In the genomic region with DNA sequence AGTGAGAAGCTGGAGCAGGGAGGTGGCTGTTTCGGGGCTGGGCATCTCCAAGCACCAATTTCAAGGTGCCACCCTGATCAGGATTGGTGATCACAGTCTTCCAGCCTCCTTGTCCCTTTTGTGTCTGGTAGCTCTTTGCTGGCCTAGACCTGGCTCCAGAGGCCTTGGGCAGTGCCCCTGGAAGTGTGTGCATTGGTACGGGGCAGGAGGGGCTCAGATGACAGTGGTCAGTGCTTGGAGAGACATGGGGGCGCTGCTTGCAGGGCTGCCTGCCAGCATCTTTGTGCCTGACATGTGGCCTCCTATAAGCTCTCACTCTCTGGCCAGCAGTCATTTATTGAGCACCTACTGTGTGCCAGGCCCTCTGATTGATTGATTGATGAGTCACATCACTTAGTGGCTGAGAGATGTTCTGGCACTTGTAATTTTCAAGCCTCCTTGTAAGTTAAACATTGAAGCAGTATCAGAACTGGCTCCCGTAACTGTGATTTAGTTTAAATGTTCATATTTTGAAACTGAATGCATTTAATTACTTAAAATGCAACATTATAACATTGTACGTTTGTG, we compare ENCODE assay signal across 20 cellular contexts.
"Had no signal": no experiment of that assay in that cellular context is flagged by ENCODE, and none has a peak within 500 bp of the region (broad histone marks: within the 10 kb centered on the region; RNA-seq: fewer than 3 reads in every experiment).

No MANE protein-coding gene starts in this region.

- H3K4me1 ChIP-seq: psoas muscle, transverse colon had no signal

- H3K27me3 ChIP-seq: transverse colon, vagina had no signal

- H3K36me3 ChIP-seq: transverse colon, vagina had no signal

- H3K9me3 ChIP-seq: psoas muscle, transverse colon, vagina had no signal

- H3K27ac ChIP-seq: coronary artery, psoas muscle, transverse colon, vagina had no signal

- DNase-seq: activated CD4-positive, alpha-beta T cell treated with anti-CD3 and anti-CD28 coated beads, Interleukin-2, amount 10 ng/mL, durations not matched to agents 24 days and 14 days; activated CD4-positive, CD25-positive, alpha-beta regulatory T cell; activated CD8-positive, alpha-beta T cell treated with anti-CD3 and anti-CD28 coated beads for 36 hours; activated effector memory CD4-positive, alpha-beta T cell treated with anti-CD3 and anti-CD28 coated beads, Interleukin-2, amount 50 U/mL, for 16 hours; activated naive CD4-positive, alpha-beta T cell treated with anti-CD3 and anti-CD28 coated beads, Interleukin-2, amount 50 U/mL, for 16 hours; activated T-cell treated with anti-CD3 and anti-CD28 coated beads, Interleukin-2, amount 50 U/mL, for 48 hours; aorta; left cardiac atrium; midbrain; nephron progenitor cell; occipital lobe; psoas muscle; right cardiac atrium; stimulated activated CD4-positive, alpha-beta T cell treated with anti-CD3 and anti-CD28 coated beads, Interleukin-2, amount 100 ng/mL, for 48 hours; T-cell; transverse colon had no signal

- H3K4me3 ChIP-seq: coronary artery, lung, psoas muscle, skin epidermis, transverse colon, vagina had no signal
